In genomic region chr9:125852386-125852785, GRCh38 we compare ENCODE assay signal across 19 cellular contexts.
"Had no signal": no experiment of that assay in that cellular context is flagged by ENCODE, and none has a peak within 500 bp of the region (broad histone marks: within the 10 kb centered on the region; RNA-seq: fewer than 3 reads in every experiment).

No MANE protein-coding gene starts in this region.

- H3K27ac Mint-ChIP-seq: activated naive CD8-positive, alpha-beta T cell; activated T-helper 1 cell treated with anti-CD3 and anti-CD28 coated beads, Interleukin-12 subunit alpha, Interleukin-12 subunit beta, Interleukin-2, Interleukin-4 antibody, amounts not matched to agents 30 ng/mL and 10 ng/mL and 1 ng/mL, durations not matched to agents 14 hours and 24 hours and 36 hours; endodermal cell; progenitor cell of endocrine pancreas had no signal

- H3K27me3 ChIP-seq: dorsolateral prefrontal cortex, foreskin keratinocyte, left lung, tibial artery had no signal

- H3K9me3 ChIP-seq: left lung, tibial artery had no signal

- DNase-seq: activated CD4-positive, alpha-beta T cell treated with anti-CD3 and anti-CD28 coated beads for 1 hour; amniotic stem cell; dorsolateral prefrontal cortex; endodermal cell; foreskin keratinocyte; hypothalamus; islet precursor cell; left lung; midbrain; occipital lobe; stimulated activated naive CD8-positive, alpha-beta T cell treated with anti-CD3 and anti-CD28 coated beads, Interleukin-15, Interleukin-2, amounts not matched to agents 100 U/mL and 50 U/mL, for 24 hours; substantia nigra; tibial artery; WERI-Rb-1 had no signal

- H3K36me3 ChIP-seq: left lung, tibial artery, WERI-Rb-1 had no signal

- H3K4me3 Mint-ChIP-seq: activated naive CD8-positive, alpha-beta T cell; activated T-helper 1 cell treated with anti-CD3 and anti-CD28 coated beads, Interleukin-12 subunit alpha, Interleukin-12 subunit beta, Interleukin-2, Interleukin-4 antibody, amounts not matched to agents 30 ng/mL and 10 ng/mL and 1 ng/mL, durations not matched to agents 14 hours and 24 hours and 36 hours; endodermal cell had no signal

- H3K4me1 ChIP-seq: tibial artery had no signal

- H3K27me3 Mint-ChIP-seq: activated naive CD8-positive, alpha-beta T cell; progenitor cell of endocrine pancreas had no signal

- H3K9me3 Mint-ChIP-seq: activated T-helper 1 cell treated with anti-CD3 and anti-CD28 coated beads, Interleukin-12 subunit alpha, Interleukin-12 subunit beta, Interleukin-2, Interleukin-4 antibody, amounts not matched to agents 30 ng/mL and 10 ng/mL and 1 ng/mL, durations not matched to agents 14 hours and 24 hours and 36 hours; endodermal cell had no signal

- FAIRE-seq: colon had no signal

- H3K4me3 ChIP-seq: dorsolateral prefrontal cortex, left lung, tibial artery had no signal

- ATAC-seq: foreskin keratinocyte; left lung; stimulated activated naive CD8-positive, alpha-beta T cell treated with anti-CD3 and anti-CD28 coated beads, Interleukin-15, Interleukin-2, amounts not matched to agents 100 U/mL and 50 U/mL, for 24 hours had no signal

- H3K27ac ChIP-seq: dorsolateral prefrontal cortex, epithelial cell of prostate, foreskin keratinocyte, left lung, tibial artery, WERI-Rb-1 had no signal
